In the genomic region with DNA sequence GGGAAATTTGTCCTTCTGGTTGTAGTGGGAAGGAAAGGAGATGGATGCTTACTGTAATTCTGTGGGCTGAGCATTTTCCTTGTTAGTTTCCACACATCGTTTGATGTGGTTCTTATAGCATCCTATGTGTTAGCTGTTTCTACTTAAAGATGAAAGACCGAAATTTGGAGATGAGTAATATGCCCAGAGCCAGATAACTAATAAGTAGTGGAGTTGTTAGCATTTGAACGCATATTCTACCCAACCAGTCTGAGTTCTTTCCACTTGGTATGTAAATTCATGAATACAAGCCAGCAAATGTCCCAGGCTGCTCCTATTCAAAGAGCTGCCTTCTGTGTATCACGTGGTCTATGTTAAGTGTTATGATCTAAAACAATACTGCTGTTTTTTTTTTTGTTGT, we compare ENCODE assay signal across 1 cellular context.
TF ChIP-seq lines count a peak whose summit lies in the region.

No MANE protein-coding gene starts in this region.

TF ChIP-seq in GM23338, 12 proteins besides CTCF, POLR2A, EP300 and RAD21 (continued from another document):
- no peak for TF ChIP-seq ZNF331 (CRISPR knock-in tag; IDR thresholded peaks at IDR 0.05; ENCODE audit: low read depth)
- TF ChIP-seq EZH2 (IDR thresholded peaks at IDR 0.05; ENCODE audit: low read depth, unreplicated experiment): no peak
